ENCODE assay signal across 1 cellular context in the genomic region with DNA sequence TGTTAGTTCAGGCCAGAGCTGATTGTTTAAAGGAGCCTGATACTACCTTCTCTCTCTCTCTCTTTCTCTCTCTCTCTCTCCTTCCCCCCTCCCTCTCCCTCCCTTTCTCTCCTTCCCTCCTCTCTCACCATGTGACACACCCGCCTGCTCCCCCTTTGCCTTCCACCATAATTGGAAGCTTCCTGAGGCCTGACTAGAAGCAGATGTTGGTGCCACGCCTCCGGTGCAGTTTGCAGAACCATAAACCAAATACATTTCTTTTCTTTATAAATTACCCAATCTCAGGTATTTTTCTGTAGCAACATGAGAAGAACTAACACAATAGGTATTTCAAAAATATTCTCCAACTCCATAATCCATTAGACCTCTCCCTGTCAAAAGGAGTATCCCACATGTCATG.
TF ChIP-seq lines count a peak whose summit lies in the region.

No MANE protein-coding gene starts in this region.

TF ChIP-seq in GM23338, 12 proteins besides CTCF, POLR2A, EP300 and RAD21 (continued from another document):
- TF ChIP-seq, protein P1, sequence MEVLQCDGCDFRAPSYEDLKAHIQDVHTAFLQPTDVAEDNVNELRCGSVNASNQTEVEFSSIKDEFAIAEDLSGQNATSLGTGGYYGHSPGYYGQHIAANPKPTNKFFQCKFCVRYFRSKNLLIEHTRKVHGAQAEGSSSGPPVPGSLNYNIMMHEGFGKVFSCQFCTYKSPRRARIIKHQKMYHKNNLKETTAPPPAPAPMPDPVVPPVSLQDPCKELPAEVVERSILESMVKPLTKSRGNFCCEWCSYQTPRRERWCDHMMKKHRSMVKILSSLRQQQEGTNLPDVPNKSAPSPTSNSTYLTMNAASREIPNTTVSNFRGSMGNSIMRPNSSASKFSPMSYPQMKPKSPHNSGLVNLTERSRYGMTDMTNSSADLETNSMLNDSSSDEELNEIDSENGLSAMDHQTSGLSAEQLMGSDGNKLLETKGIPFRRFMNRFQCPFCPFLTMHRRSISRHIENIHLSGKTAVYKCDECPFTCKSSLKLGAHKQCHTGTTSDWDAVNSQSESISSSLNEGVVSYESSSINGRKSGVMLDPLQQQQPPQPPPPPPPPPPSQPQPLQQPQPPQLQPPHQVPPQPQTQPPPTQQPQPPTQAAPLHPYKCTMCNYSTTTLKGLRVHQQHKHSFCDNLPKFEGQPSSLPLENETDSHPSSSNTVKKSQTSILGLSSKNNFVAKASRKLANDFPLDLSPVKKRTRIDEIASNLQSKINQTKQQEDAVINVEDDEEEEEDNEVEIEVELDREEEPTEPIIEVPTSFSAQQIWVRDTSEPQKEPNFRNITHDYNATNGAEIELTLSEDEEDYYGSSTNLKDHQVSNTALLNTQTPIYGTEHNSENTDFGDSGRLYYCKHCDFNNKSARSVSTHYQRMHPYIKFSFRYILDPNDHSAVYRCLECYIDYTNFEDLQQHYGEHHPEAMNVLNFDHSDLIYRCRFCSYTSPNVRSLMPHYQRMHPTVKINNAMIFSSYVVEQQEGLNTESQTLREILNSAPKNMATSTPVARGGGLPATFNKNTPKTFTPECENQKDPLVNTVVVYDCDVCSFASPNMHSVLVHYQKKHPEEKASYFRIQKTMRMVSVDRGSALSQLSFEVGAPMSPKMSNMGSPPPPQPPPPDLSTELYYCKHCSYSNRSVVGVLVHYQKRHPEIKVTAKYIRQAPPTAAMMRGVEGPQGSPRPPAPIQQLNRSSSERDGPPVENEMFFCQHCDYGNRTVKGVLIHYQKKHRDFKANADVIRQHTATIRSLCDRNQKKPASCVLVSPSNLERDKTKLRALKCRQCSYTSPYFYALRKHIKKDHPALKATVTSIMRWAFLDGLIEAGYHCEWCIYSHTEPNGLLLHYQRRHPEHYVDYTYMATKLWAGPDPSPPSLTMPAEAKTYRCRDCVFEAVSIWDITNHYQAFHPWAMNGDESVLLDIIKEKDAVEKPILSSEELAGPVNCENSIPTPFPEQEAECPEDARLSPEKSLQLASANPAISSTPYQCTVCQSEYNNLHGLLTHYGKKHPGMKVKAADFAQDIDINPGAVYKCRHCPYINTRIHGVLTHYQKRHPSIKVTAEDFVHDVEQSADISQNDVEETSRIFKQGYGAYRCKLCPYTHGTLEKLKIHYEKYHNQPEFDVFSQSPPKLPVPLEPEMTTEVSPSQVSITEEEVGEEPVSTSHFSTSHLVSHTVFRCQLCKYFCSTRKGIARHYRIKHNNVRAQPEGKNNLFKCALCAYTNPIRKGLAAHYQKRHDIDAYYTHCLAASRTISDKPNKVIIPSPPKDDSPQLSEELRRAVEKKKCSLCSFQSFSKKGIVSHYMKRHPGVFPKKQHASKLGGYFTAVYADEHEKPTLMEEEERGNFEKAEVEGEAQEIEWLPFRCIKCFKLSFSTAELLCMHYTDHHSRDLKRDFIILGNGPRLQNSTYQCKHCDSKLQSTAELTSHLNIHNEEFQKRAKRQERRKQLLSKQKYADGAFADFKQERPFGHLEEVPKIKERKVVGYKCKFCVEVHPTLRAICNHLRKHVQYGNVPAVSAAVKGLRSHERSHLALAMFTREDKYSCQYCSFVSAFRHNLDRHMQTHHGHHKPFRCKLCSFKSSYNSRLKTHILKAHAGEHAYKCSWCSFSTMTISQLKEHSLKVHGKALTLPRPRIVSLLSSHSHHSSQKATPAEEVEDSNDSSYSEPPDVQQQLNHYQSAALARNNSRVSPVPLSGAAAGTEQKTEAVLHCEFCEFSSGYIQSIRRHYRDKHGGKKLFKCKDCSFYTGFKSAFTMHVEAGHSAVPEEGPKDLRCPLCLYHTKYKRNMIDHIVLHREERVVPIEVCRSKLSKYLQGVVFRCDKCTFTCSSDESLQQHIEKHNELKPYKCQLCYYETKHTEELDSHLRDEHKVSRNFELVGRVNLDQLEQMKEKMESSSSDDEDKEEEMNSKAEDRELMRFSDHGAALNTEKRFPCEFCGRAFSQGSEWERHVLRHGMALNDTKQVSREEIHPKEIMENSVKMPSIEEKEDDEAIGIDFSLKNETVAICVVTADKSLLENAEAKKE (CRISPR knock-in tag; IDR thresholded peaks at IDR 0.05), result no peak
- TF ChIP-seq EZH2 (IDR thresholded peaks at IDR 0.05; ENCODE audit: low read depth, unreplicated experiment) (no peak), CREB1 (CRISPR knock-in tag; IDR thresholded peaks at IDR 0.05; ENCODE audit: low read depth) (no peak)
